Comparison of ENCODE assay signal across 21 cellular contexts in the genomic region with DNA sequence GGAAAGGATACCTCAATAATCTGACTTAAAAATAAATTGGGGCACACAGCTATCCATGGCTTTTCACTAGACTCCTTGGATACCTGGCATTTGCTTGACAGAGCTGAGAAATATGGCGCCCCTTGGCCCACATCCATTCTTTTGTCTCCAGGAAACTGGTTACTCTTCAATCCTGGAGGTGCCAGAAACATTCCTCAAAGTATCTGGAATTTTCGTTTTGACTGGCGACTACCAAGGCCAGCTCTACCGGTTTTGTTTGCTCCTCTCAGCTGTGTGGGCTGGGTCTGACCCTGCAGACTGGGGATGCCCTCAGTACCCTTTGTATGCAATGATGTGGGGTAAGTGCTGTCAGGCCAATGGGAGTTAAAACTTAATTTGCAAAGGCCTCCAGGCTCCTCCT. TPM values are rescaled to one million over a fixed set of nuclear protein-coding genes. Genes with fewer than 3 reads are reported as not detected.
DNase-seq lines count a peak whose midpoint lies in the region; ATAC-seq, FAIRE-seq and TF ChIP-seq lines count a peak whose summit lies in the region.
"Had no signal": no experiment of that assay in that cellular context is flagged by ENCODE, and none has a peak within 500 bp of the region (broad histone marks: within the 10 kb centered on the region; RNA-seq: fewer than 3 reads in every experiment).

No MANE protein-coding gene starts in this region.

- H3K4me3 Mint-ChIP-seq in Caco-2 (ENCODE audit: unreplicated experiment) (no peak overlapping the region), mesothelial cell of epicardium (no peak overlapping the region)
- H3K4me3 Mint-ChIP-seq: naive thymus-derived CD4-positive, alpha-beta T cell had no signal

- no peaks in the 10 kb centered on the region for H3K4me1 ChIP-seq in Caco-2
- H3K4me1 ChIP-seq: lower lobe of right lung had no signal

- ATAC-seq in GM19023 (IDR thresholded peaks at IDR 0.05; ENCODE audit: unreplicated experiment): no peak
- ATAC-seq: lower lobe of right lung; naive thymus-derived CD4-positive, alpha-beta T cell had no signal

- H3K36me3 Mint-ChIP-seq in Caco-2 (ENCODE audit: insufficient read depth, unreplicated experiment): peaks cover 12% of the 10 kb centered on the region
- peaks cover 30% of the 10 kb centered on the region for H3K36me3 Mint-ChIP-seq in mesothelial cell of epicardium

- H3K4me1 Mint-ChIP-seq in Caco-2 (ENCODE audit: low read depth, unreplicated experiment) (peaks cover 22% of the 10 kb centered on the region), mesothelial cell of epicardium (peaks cover 13% of the 10 kb centered on the region)

- H3K27ac ChIP-seq in RWPE1: no peak overlapping the region
- H3K27ac ChIP-seq: dorsolateral prefrontal cortex, lower lobe of right lung had no signal

- no peak for TF ChIP-seq CTCF in Caco-2 (IDR thresholded peaks at IDR 0.05; ENCODE audit: insufficient read depth in 1 of 2, low read depth in 1 of 2, low read length in 1 of 2, severe bottlenecking in 1 of 2, unreplicated experiment in 1 of 2)
- no peak for TF ChIP-seq CTCF in RWPE1 (conservative IDR thresholded peaks at IDR 0.05; ENCODE audit: low read depth)
- no peak for TF ChIP-seq CTCF in fibroblast of pulmonary artery (IDR thresholded peaks at IDR 0.05; ENCODE audit: low read length, missing control alignments)
- no peak for TF ChIP-seq CTCF in mesothelial cell of epicardium (IDR thresholded peaks at IDR 0.05; ENCODE audit: unreplicated experiment)
- TF ChIP-seq CTCF in D721Med (IDR thresholded peaks at IDR 0.05; ENCODE audit: insufficient read depth, missing control alignments): no peak

- no peaks in the 10 kb centered on the region for H3K27me3 ChIP-seq in Caco-2 (replicated peaks; ENCODE audit: control insufficient read depth, insufficient read depth, low read length)
- H3K27me3 ChIP-seq: dorsolateral prefrontal cortex had no signal

- POLR2A ChIA-PET in Caco-2 (lab: Charles Lee) (no interaction called here), RWPE1 (lab: Yijun Ruan, JAX; ENCODE audit: low non-redundant PET) (no interaction called here)

- no peak for FAIRE-seq in D721Med (lab: Jason Lieb, UNC)
- FAIRE-seq: small intestine had no signal

- H3K9me3 ChIP-seq in Caco-2: no peaks in the 10 kb centered on the region
- H3K9me3 ChIP-seq: lower lobe of right lung had no signal

- H3K27ac Mint-ChIP-seq in Caco-2 (ENCODE audit: unreplicated experiment) (no peak overlapping the region), mesothelial cell of epicardium (peak overlapping the region; percentile 87)
- H3K27ac Mint-ChIP-seq: CD4-positive, CD25-positive, alpha-beta regulatory T cell had no signal

- CTCF ChIA-PET in Caco-2 (lab: Charles Lee) (no interaction called here), RWPE1 (lab: Yijun Ruan, JAX) (interaction anchor here (0.5 kb wide), 1 partner anchor 27 kb away, joined by 3 read pairs; a partner anchor contains a TSS)

- peak; percentile 29 to 43 for DNase-seq in Caco-2
- DNase-seq in RWPE1 (ENCODE audit: low spot score): peak; percentile 25
- DNase-seq in fibroblast of pulmonary artery (ENCODE audit: low read depth): peak; percentile 7
- no peak for DNase-seq in mesothelial cell of epicardium (ENCODE audit: low spot score in 2 of 2, unreplicated experiment in 2 of 2)
- no peak for DNase-seq in DMS79 treated with DMSO at 0.1 percent for 48 hours (lab: John Stamatoyannopoulos, UW)
- no peak for DNase-seq in NCI-H1436 (lab: John Stamatoyannopoulos, UW)
- DNase-seq in D721Med (ENCODE audit: insufficient read length, low spot score): no peak
- DNase-seq: activated CD8-positive, alpha-beta memory T cell treated with anti-CD3 and anti-CD28 coated beads, Interleukin-2, amount 50 U/mL, for 48 hours; activated effector memory CD4-positive, alpha-beta T cell treated with Interleukin-2 at 50 U/mL for 16 hours; CD4-positive, CD25-positive, alpha-beta regulatory T cell; dorsolateral prefrontal cortex; erythroblast; lower lobe of right lung; naive thymus-derived CD4-positive, alpha-beta T cell; NCI-H1105; NCI-H524 treated with DMSO at 0.1 percent for 48 hours; SHP77; small intestine; stimulated activated CD4-positive, alpha-beta T cell treated with anti-CD3 and anti-CD28 coated beads, Interleukin-4, amount 100 ng/mL, for 24 hours; T-helper 1 cell had no signal

- H3K36me3 ChIP-seq in Caco-2 (ENCODE audit: control insufficient read depth, insufficient read depth, low read length): no peaks in the 10 kb centered on the region
- H3K36me3 ChIP-seq: lower lobe of right lung had no signal

- intact Hi-C loops in Caco-2 (cut with micrococcal nuclease; ENCODE audit: unreplicated experiment): no loop called here

- no peaks in the 10 kb centered on the region for H3K27me3 Mint-ChIP-seq in Caco-2 (ENCODE audit: insufficient read depth, unreplicated experiment)
- H3K27me3 Mint-ChIP-seq in mesothelial cell of epicardium (ENCODE audit: low read depth): no peaks in the 10 kb centered on the region
- H3K27me3 Mint-ChIP-seq: CD4-positive, CD25-positive, alpha-beta regulatory T cell; naive thymus-derived CD4-positive, alpha-beta T cell had no signal

- no peaks in the 10 kb centered on the region for H3K9me3 Mint-ChIP-seq in Caco-2 (ENCODE audit: unreplicated experiment)
- H3K9me3 Mint-ChIP-seq in mesothelial cell of epicardium: peaks cover 23% of the 10 kb centered on the region

- H3K4me3 ChIP-seq in Caco-2 (ENCODE audit: low read depth, low read length): no peak overlapping the region
- H3K4me3 ChIP-seq in fibroblast of pulmonary artery (replicated peaks; ENCODE audit: low read depth, low read length): no peak overlapping the region
- H3K4me3 ChIP-seq: dorsolateral prefrontal cortex, lower lobe of right lung had no signal

- BruUV-seq in Caco-2 (replicated peaks; lab: Mats Ljungman, UMichigan): no TSS peak

RNA-seq across cellular contexts. Expression of a gene that starts 27.0 kb away (rescaled TPM):
- total RNA-seq in Caco-2 (2022) (22.6 and 25.9 TPM in 2 replicates), mesothelial cell of epicardium (77.6 to 82.7 TPM (median 79.3 TPM) in 3 replicates)

RNA-seq across cellular contexts. Expression of a gene that starts 41.9 kb away (rescaled TPM):
- total RNA-seq in Caco-2 (2022): 96.7 and 98.5 TPM in 2 replicates
- total RNA-seq in mesothelial cell of epicardium: 91.1 to 93.0 TPM (median 92.2 TPM) in 3 replicates

Comparison
In these comparisons a context has a peak if more than half of its experiments do, and no peak if none do; other contexts are left out.
1. DNase-seq: peak in Caco-2 (2 of 2), RWPE1 (single experiment) and fibroblast of pulmonary artery (single experiment); none in mesothelial cell of epicardium (0 of 2), DMS79 treated with DMSO at 0.1 percent for 48 hours (single experiment), NCI-H1436 (single experiment) and D721Med (single experiment).